In genomic region chr5:125720745-125721144, GRCh38 we compare ENCODE assay signal across 37 cellular contexts.
"Had no signal": no experiment of that assay in that cellular context is flagged by ENCODE, and none has a peak within 500 bp of the region (broad histone marks: within the 10 kb centered on the region; RNA-seq: fewer than 3 reads in every experiment).

No MANE protein-coding gene starts in this region.

- H3K27ac Mint-ChIP-seq: activated B cell treated with CpG ODN at 0.5 μM for 24 hours; activated CD4-positive, alpha-beta memory T cell treated with anti-CD3 and anti-CD28 coated beads for 36 hours; activated CD4-positive, alpha-beta T cell treated with anti-CD3 and anti-CD28 coated beads, Interleukin-2, amount 10 ng/mL, durations not matched to agents 24 days and 14 days; activated CD8-positive, alpha-beta T cell treated with anti-CD3 and anti-CD28 coated beads for 36 hours; activated naive CD4-positive, alpha-beta T cell treated with anti-CD3 and anti-CD28 coated beads for 36 hours; activated naive CD4-positive, alpha-beta T cell treated with anti-CD3 and anti-CD28 coated beads, Interleukin-2, amount 50 U/mL, for 72 hours; activated naive CD8-positive, alpha-beta T cell treated with anti-CD3 and anti-CD28 coated beads for 36 hours; activated T-cell treated with anti-CD3 and anti-CD28 coated beads, Interleukin-2, amount 50 U/mL, for 72 hours; activated T-helper 1 cell treated with anti-CD3 and anti-CD28 coated beads, Interleukin-12 subunit alpha, Interleukin-12 subunit beta, Interleukin-2, Interleukin-4 antibody, amounts not matched to agents 30 ng/mL and 10 ng/mL and 1 ng/mL, durations not matched to agents 14 hours and 24 hours and 36 hours; activated T-helper 17 cell treated with anti-CD3 and anti-CD28 coated beads, Interleukin-2, amount 50 U/mL, for 72 hours; T-helper 1 cell treated with Interleukin-12 subunit alpha and Interleukin-12 subunit beta and Interleukin-4 antibody, amounts not matched to agents 30 μg/mL and 1 μg/mL, for 36 hours; T-helper 2 cell treated with Interferon-gamma antibody and Interleukin-4, amounts not matched to agents 5 μg/mL and 100 μg/mL, for 36 hours had no signal

- H3K4me1 ChIP-seq: adrenal gland, breast epithelium had no signal

- H3K27ac ChIP-seq: adrenal gland, brain microvascular endothelial cell, breast epithelium, VCaP had no signal

- H3K9me3 ChIP-seq: adrenal gland, body of pancreas, breast epithelium had no signal

- H3K36me3 ChIP-seq: adrenal gland, brain microvascular endothelial cell, breast epithelium had no signal

- DNase-seq: activated B cell treated with CpG ODN at 0.5 μM for 24 hours; activated CD4-positive, alpha-beta memory T cell treated with anti-CD3 and anti-CD28 coated beads for 36 hours; activated CD4-positive, alpha-beta T cell treated with anti-CD3 and anti-CD28 coated beads for 4 hours; activated CD4-positive, alpha-beta T cell treated with anti-CD3 and anti-CD28 coated beads, Interleukin-2, amount 10 ng/mL, durations not matched to agents 24 days and 14 days; activated CD4-positive, alpha-beta T cell treated with anti-CD3 and anti-CD28 coated beads, Interleukin-2, amount 50 U/mL, for 1 hour; activated CD4-positive, alpha-beta T cell treated with anti-CD3 and anti-CD28 coated beads, Interleukin-2, amount 50 U/mL, for 4 hours; activated CD4-positive, CD25-positive, alpha-beta regulatory T cell treated with anti-CD3 and anti-CD28 coated beads, Interleukin-2, amount 50 U/mL, for 72 hours; activated CD8-positive, alpha-beta memory T cell treated with anti-CD3 and anti-CD28 coated beads, Interleukin-2, amount 50 U/mL, for 4 hours; activated CD8-positive, alpha-beta T cell treated with anti-CD3 and anti-CD28 coated beads for 36 hours; activated effector memory CD4-positive, alpha-beta T cell treated with anti-CD3 and anti-CD28 coated beads, Interleukin-2, amount 50 U/mL, for 16 hours; activated gamma-delta T cell treated with Interleukin-2 at 50 U/mL for 16 hours; activated naive CD4-positive, alpha-beta T cell; activated naive CD4-positive, alpha-beta T cell treated with anti-CD3 and anti-CD28 coated beads for 36 hours; activated naive CD4-positive, alpha-beta T cell treated with anti-CD3 and anti-CD28 coated beads, Interleukin-2, amount 50 U/mL, for 16 hours; activated naive CD8-positive, alpha-beta T cell treated with anti-CD3 and anti-CD28 coated beads for 36 hours; activated T-cell treated with anti-CD3 and anti-CD28 coated beads for 4 hours; activated T-cell treated with anti-CD3 and anti-CD28 coated beads, Interleukin-2, amount 50 U/mL, for 1 hour; activated T-cell treated with anti-CD3 and anti-CD28 coated beads, Interleukin-2, amount 50 U/mL, for 4 hours; activated T-cell treated with anti-CD3 and anti-CD28 coated beads, Interleukin-2, amount 50 U/mL, for 72 hours; adrenal gland; amniotic stem cell; aorta; body of pancreas; brain microvascular endothelial cell; central memory CD4-positive, alpha-beta T cell; T-helper 1 cell; T-helper 2 cell; T-helper 9 cell had no signal

- H3K4me3 Mint-ChIP-seq: activated B cell treated with CpG ODN at 0.5 μM for 24 hours; activated CD4-positive, alpha-beta memory T cell treated with anti-CD3 and anti-CD28 coated beads for 36 hours; activated CD4-positive, alpha-beta T cell treated with anti-CD3 and anti-CD28 coated beads, Interleukin-2, amount 10 ng/mL, durations not matched to agents 24 days and 14 days; activated CD8-positive, alpha-beta T cell treated with anti-CD3 and anti-CD28 coated beads for 36 hours; activated naive CD4-positive, alpha-beta T cell treated with anti-CD3 and anti-CD28 coated beads for 36 hours; activated naive CD8-positive, alpha-beta T cell treated with anti-CD3 and anti-CD28 coated beads for 36 hours; activated T-cell treated with anti-CD3 and anti-CD28 coated beads, Interleukin-2, amount 50 U/mL, for 4 hours; activated T-cell treated with anti-CD3 and anti-CD28 coated beads, Interleukin-2, amount 50 U/mL, for 72 hours; activated T-helper 1 cell treated with anti-CD3 and anti-CD28 coated beads, Interleukin-12 subunit alpha, Interleukin-12 subunit beta, Interleukin-2, Interleukin-4 antibody, amounts not matched to agents 30 ng/mL and 10 ng/mL and 1 ng/mL, durations not matched to agents 14 hours and 24 hours and 36 hours; activated T-helper 17 cell treated with anti-CD3 and anti-CD28 coated beads, Interleukin-2, amount 50 U/mL, for 72 hours; T-helper 1 cell treated with Interleukin-12 subunit alpha and Interleukin-12 subunit beta and Interleukin-4 antibody, amounts not matched to agents 30 μg/mL and 1 μg/mL, for 36 hours; T-helper 2 cell treated with Interferon-gamma antibody and Interleukin-4, amounts not matched to agents 5 μg/mL and 100 μg/mL, for 36 hours had no signal

- H3K4me3 ChIP-seq: adrenal gland, body of pancreas, breast epithelium had no signal

- FAIRE-seq: astrocyte, TTC549 had no signal

- H3K36me3 Mint-ChIP-seq: activated CD4-positive, alpha-beta memory T cell treated with anti-CD3 and anti-CD28 coated beads for 36 hours; activated naive CD4-positive, alpha-beta T cell treated with anti-CD3 and anti-CD28 coated beads, Interleukin-2, amount 50 U/mL, for 72 hours; activated naive CD8-positive, alpha-beta T cell treated with anti-CD3 and anti-CD28 coated beads for 36 hours had no signal

- H3K27me3 Mint-ChIP-seq: activated CD4-positive, alpha-beta memory T cell treated with anti-CD3 and anti-CD28 coated beads for 36 hours; activated CD4-positive, alpha-beta T cell treated with anti-CD3 and anti-CD28 coated beads, Interleukin-2, amount 10 ng/mL, durations not matched to agents 24 days and 14 days; activated CD8-positive, alpha-beta T cell treated with anti-CD3 and anti-CD28 coated beads for 36 hours; activated naive CD8-positive, alpha-beta T cell treated with anti-CD3 and anti-CD28 coated beads for 36 hours; activated T-helper 17 cell treated with anti-CD3 and anti-CD28 coated beads, Interleukin-2, amount 50 U/mL, for 72 hours had no signal

- ATAC-seq: activated CD8-positive, alpha-beta T cell treated with anti-CD3 and anti-CD28 coated beads for 36 hours; activated naive CD4-positive, alpha-beta T cell treated with anti-CD3 and anti-CD28 coated beads, Interleukin-2, amount 50 U/mL, for 72 hours; activated T-cell treated with anti-CD3 and anti-CD28 coated beads, Interleukin-2, amount 50 U/mL, for 4 hours; activated T-cell treated with anti-CD3 and anti-CD28 coated beads, Interleukin-2, amount 50 U/mL, for 72 hours; activated T-helper 17 cell treated with anti-CD3 and anti-CD28 coated beads, Interleukin-2, amount 50 U/mL, for 72 hours had no signal

- H3K9me3 Mint-ChIP-seq: activated B cell treated with CpG ODN at 0.5 μM for 24 hours; activated CD4-positive, alpha-beta T cell treated with anti-CD3 and anti-CD28 coated beads, Interleukin-2, amount 10 ng/mL, durations not matched to agents 24 days and 14 days; activated naive CD4-positive, alpha-beta T cell treated with anti-CD3 and anti-CD28 coated beads for 36 hours; activated naive CD8-positive, alpha-beta T cell treated with anti-CD3 and anti-CD28 coated beads for 36 hours; activated T-cell treated with anti-CD3 and anti-CD28 coated beads, Interleukin-2, amount 50 U/mL, for 4 hours; activated T-cell treated with anti-CD3 and anti-CD28 coated beads, Interleukin-2, amount 50 U/mL, for 72 hours; activated T-helper 1 cell treated with anti-CD3 and anti-CD28 coated beads, Interleukin-12 subunit alpha, Interleukin-12 subunit beta, Interleukin-2, Interleukin-4 antibody, amounts not matched to agents 30 ng/mL and 10 ng/mL and 1 ng/mL, durations not matched to agents 14 hours and 24 hours and 36 hours; T-helper 1 cell treated with Interleukin-12 subunit alpha and Interleukin-12 subunit beta and Interleukin-4 antibody, amounts not matched to agents 30 μg/mL and 1 μg/mL, for 36 hours; T-helper 2 cell treated with Interferon-gamma antibody and Interleukin-4, amounts not matched to agents 5 μg/mL and 100 μg/mL, for 36 hours had no signal

- H3K4me1 Mint-ChIP-seq: activated B cell treated with CpG ODN at 0.5 μM for 24 hours; activated CD4-positive, alpha-beta T cell treated with anti-CD3 and anti-CD28 coated beads, Interleukin-2, amount 10 ng/mL, durations not matched to agents 24 days and 14 days; activated naive CD8-positive, alpha-beta T cell treated with anti-CD3 and anti-CD28 coated beads for 36 hours; activated T-helper 17 cell treated with anti-CD3 and anti-CD28 coated beads, Interleukin-2, amount 50 U/mL, for 72 hours had no signal

- H3K27me3 ChIP-seq: adrenal gland, body of pancreas, brain microvascular endothelial cell, breast epithelium had no signal
